13 cellular contexts compared by ENCODE assay signal in the genomic region with DNA sequence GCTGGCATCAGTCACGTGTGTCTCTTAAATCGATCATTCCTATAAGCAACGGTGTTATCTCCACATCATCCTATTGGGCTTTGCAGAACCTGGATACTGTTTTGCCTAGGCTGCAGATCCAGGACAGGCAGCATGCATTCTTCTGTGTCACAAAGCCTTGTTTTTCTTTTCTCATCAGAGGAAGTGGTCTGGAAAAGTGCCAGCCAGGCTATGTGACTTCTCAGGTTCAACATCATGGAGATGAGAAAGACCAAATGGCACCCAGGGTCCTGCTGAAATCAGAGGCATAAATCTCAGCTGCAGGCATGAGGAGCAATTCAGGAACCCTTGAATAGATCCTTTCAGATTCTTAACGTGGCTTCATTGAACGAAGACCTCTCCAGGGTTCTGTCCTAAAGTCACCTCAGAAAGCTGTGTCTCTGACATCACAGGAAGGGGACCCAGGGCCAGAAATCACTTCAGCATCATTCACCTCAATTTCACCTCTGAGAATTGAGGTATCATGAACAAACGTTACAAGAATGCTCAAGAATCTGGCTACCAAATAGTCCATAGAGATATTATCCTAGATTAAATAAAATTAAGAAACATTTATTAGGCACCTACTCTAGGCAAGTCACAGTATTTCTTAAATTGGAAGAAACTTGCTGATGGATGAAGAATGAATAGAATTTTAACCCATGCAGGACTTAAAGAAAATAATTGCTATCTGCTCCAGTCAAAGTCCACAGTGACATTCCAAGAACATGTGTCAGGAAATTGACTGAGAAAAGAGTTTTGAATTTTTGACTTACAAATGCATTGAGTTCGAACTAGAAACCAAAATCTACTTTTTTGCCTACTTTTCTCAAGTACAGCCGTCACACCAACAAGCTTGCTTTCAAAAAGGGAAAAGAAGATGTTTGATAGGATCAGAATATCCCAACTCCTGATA.
DNase-seq lines count a peak whose midpoint lies in the region; ATAC-seq and TF ChIP-seq lines count a peak whose summit lies in the region.
"Had no signal": no experiment of that assay in that cellular context is flagged by ENCODE, and none has a peak within 500 bp of the region (broad histone marks: within the 10 kb centered on the region; RNA-seq: fewer than 3 reads in every experiment).

No MANE protein-coding gene starts in this region.

- H3K27me3 Mint-ChIP-seq in activated CD8-positive, alpha-beta T cell treated with anti-CD3 and anti-CD28 coated beads for 36 hours = no peaks in the 10 kb centered on the region
- peaks cover 0 to 5% of the 10 kb centered on the region in 2 donors for H3K27me3 Mint-ChIP-seq in effector memory CD8-positive, alpha-beta T cell
- H3K27me3 Mint-ChIP-seq in endodermal cell (ENCODE audit: insufficient read depth) = peaks cover 2% of the 10 kb centered on the region
- H3K27me3 Mint-ChIP-seq: B cell had no signal

- H3K36me3 Mint-ChIP-seq in activated CD8-positive, alpha-beta T cell treated with anti-CD3 and anti-CD28 coated beads for 36 hours (ENCODE audit: low read depth) = peaks cover 18% of the 10 kb centered on the region
- H3K36me3 Mint-ChIP-seq in effector memory CD8-positive, alpha-beta T cell (ENCODE audit: insufficient read depth) = no peaks in the 10 kb centered on the region
- no peaks in the 10 kb centered on the region for H3K36me3 Mint-ChIP-seq in endodermal cell (ENCODE audit: low read depth)

- H3K4me1 ChIP-seq in endodermal cell (ENCODE audit: control insufficient read depth, insufficient read depth, low read length) = no peaks in the 10 kb centered on the region
- H3K4me1 ChIP-seq: suprapubic skin had no signal

- H3K4me3 Mint-ChIP-seq in activated CD8-positive, alpha-beta T cell treated with anti-CD3 and anti-CD28 coated beads for 36 hours = no peak overlapping the region
- H3K4me3 Mint-ChIP-seq in effector memory CD8-positive, alpha-beta T cell = no peak overlapping the region
- H3K4me3 Mint-ChIP-seq in endodermal cell = no peak overlapping the region
- H3K4me3 Mint-ChIP-seq: B cell had no signal

- DNase-seq in stimulated activated naive CD4-positive, alpha-beta T cell (lab: John Stamatoyannopoulos, UW) = peak in 5 of 6 experiments; percentile 25 to 81 (median 67)
- DNase-seq in stimulated activated naive CD4-positive, alpha-beta T cell treated with Interleukin-2 at 50 U/mL for 16 hours (lab: John Stamatoyannopoulos, UW) = no peak
- DNase-seq in activated CD8-positive, alpha-beta T cell treated with anti-CD3 and anti-CD28 coated beads for 36 hours = peak; percentile 72
- DNase-seq in effector memory CD8-positive, alpha-beta T cell = peak; percentile 12 to 32 (median 31)
- DNase-seq in UCSD-AML1 (lab: John Stamatoyannopoulos, UW; ENCODE audit: unreplicated experiment) = no peak
- no peak for DNase-seq in SHP77 treated with DMSO at 0.1 percent for 48 hours (lab: John Stamatoyannopoulos, UW)
- no peak for DNase-seq in endodermal cell
- DNase-seq: head of caudate nucleus, NCI-H524 treated with DMSO at 0.1 percent for 48 hours had no signal

- 81 to 89% methylated on average over 6 to 8 of the region's 8 CpGs for WGBS in endodermal cell (ENCODE audit: insufficient coverage in 1 of 2, insufficient read length in 1 of 2), 2 experiments

- no peak overlapping the region for H3K4me3 ChIP-seq in endodermal cell (ENCODE audit: low read length)
- H3K4me3 ChIP-seq: K562, suprapubic skin had no signal

- POLR2A ChIA-PET in activated CD8-positive, alpha-beta T cell treated with anti-CD3 and anti-CD28 coated beads for 36 hours (lab: Charles Lee) = no interaction called here

- peaks cover 14% of the 10 kb centered on the region for H3K9me3 Mint-ChIP-seq in activated CD8-positive, alpha-beta T cell treated with anti-CD3 and anti-CD28 coated beads for 36 hours
- H3K9me3 Mint-ChIP-seq in effector memory CD8-positive, alpha-beta T cell = no peaks in the 10 kb centered on the region
- no peaks in the 10 kb centered on the region for H3K9me3 Mint-ChIP-seq in endodermal cell

- CTCF ChIA-PET in activated CD8-positive, alpha-beta T cell treated with anti-CD3 and anti-CD28 coated beads for 36 hours (lab: Charles Lee) = no interaction called here

- no peak overlapping the region for H3K27ac ChIP-seq in endodermal cell (ENCODE audit: low read depth, low read length)
- H3K27ac ChIP-seq: suprapubic skin had no signal

- peaks cover 6% of the 10 kb centered on the region for H3K27me3 ChIP-seq in endodermal cell (ENCODE audit: control insufficient read depth, insufficient read depth, low read length, poor library complexity, severe bottlenecking)
- H3K27me3 ChIP-seq: suprapubic skin had no signal

- peaks cover 57% of the 10 kb centered on the region for H3K4me1 Mint-ChIP-seq in activated CD8-positive, alpha-beta T cell treated with anti-CD3 and anti-CD28 coated beads for 36 hours (ENCODE audit: low read depth)
- H3K4me1 Mint-ChIP-seq in effector memory CD8-positive, alpha-beta T cell (ENCODE audit: low read depth in 2 of 2) = peaks cover 7 to 10% of the 10 kb centered on the region in 2 donors
- H3K4me1 Mint-ChIP-seq in endodermal cell = peaks cover 18% of the 10 kb centered on the region
- H3K4me1 Mint-ChIP-seq: B cell had no signal

- peaks cover 14% of the 10 kb centered on the region for H3K9me3 ChIP-seq in endodermal cell (ENCODE audit: control insufficient read depth, low read length)
- H3K9me3 ChIP-seq: suprapubic skin had no signal

- intact Hi-C loops in activated CD8-positive, alpha-beta T cell treated with anti-CD3 and anti-CD28 coated beads for 36 hours (cut with micrococcal nuclease) = loop anchor here (5.0 kb wide), 3 partner anchors 92 to 903 kb away; no protein-coding TSS in a partner anchor

- peak overlapping the region; percentile 35 for H3K27ac Mint-ChIP-seq in activated CD8-positive, alpha-beta T cell treated with anti-CD3 and anti-CD28 coated beads for 36 hours
- no peak overlapping the region for H3K27ac Mint-ChIP-seq in effector memory CD8-positive, alpha-beta T cell
- H3K27ac Mint-ChIP-seq in endodermal cell = no peak overlapping the region
- H3K27ac Mint-ChIP-seq: B cell had no signal

- no peak for ATAC-seq in activated CD8-positive, alpha-beta T cell treated with anti-CD3 and anti-CD28 coated beads for 36 hours
- ATAC-seq in effector memory CD8-positive, alpha-beta T cell (replicated peaks) = peak; percentile 61
- ATAC-seq in esophagus mucosa = no peak
- ATAC-seq: K562 had no signal

- no peaks in the 10 kb centered on the region for H3K36me3 ChIP-seq in endodermal cell (ENCODE audit: control insufficient read depth, insufficient read depth, low read length)
- H3K36me3 ChIP-seq: suprapubic skin had no signal

- no peak for TF ChIP-seq CTCF in activated CD8-positive, alpha-beta T cell treated with anti-CD3 and anti-CD28 coated beads for 36 hours (IDR thresholded peaks at IDR 0.05)
- TF ChIP-seq CTCF in endodermal cell (conservative IDR thresholded peaks at IDR 0.05) = no peak

- H3K9ac ChIP-seq in endodermal cell (ENCODE audit: extremely low read depth, low read length, poor library complexity, severe bottlenecking) = no peak overlapping the region

Comparison
In these comparisons a context has a peak if more than half of its experiments do, and no peak if none do; other contexts are left out.
1. DNase-seq: peak in stimulated activated naive CD4-positive, alpha-beta T cell (5 of 6), activated CD8-positive, alpha-beta T cell treated with anti-CD3 and anti-CD28 coated beads for 36 hours (single experiment) and effector memory CD8-positive, alpha-beta T cell (3 of 3); none in stimulated activated naive CD4-positive, alpha-beta T cell treated with Interleukin-2 at 50 U/mL for 16 hours (single experiment), UCSD-AML1 (single experiment), SHP77 treated with DMSO at 0.1 percent for 48 hours (single experiment) and endodermal cell (single experiment).